Comparison of ENCODE assay signal across 16 cellular contexts in genomic region chr6:134521116-134521501, GRCh38.
DNase-seq lines count a peak whose midpoint lies in the region; ATAC-seq and TF ChIP-seq lines count a peak whose summit lies in the region.
"Had no signal": no experiment of that assay in that cellular context is flagged by ENCODE, and none has a peak within 500 bp of the region (broad histone marks: within the 10 kb centered on the region; RNA-seq: fewer than 3 reads in every experiment).

No MANE protein-coding gene starts in this region.

- DNase-seq in SK-N-SH (no peak), LNCaP clone FGC (ENCODE audit: low read depth) (peak; percentile 13), breast epithelium (ENCODE audit: low spot score in 2 of 2) (no peak), LoVo (ENCODE audit: low spot score) (no peak), NCI-H1694 treated with DMSO at 0.1 percent for 48 hours (lab: John Stamatoyannopoulos, UW) (no peak)
- DNase-seq in activated naive CD4-positive, alpha-beta T cell treated with Interleukin-2 at 50 U/mL for 16 hours: no peak
- DNase-seq: ACHN; activated CD4-positive, alpha-beta memory T cell treated with anti-CD3 and anti-CD28 coated beads, Interleukin-2, amount 10 ng/mL, durations not matched to agents 7 days and 5 days; activated gamma-delta T cell; H9; NCI-H1417 treated with DMSO at 0.1 percent for 48 hours; NCI-H748 treated with DMSO at 0.1 percent for 48 hours; stimulated activated naive B cell treated with anti-CD40 and anti-IgM and Interleukin-4, amounts not matched to agents 10 μg/mL and 1 μg/mL and 100 μg/mL, for 72 hours had no signal

- H3K9me2 ChIP-seq in SK-N-SH: no peaks in the 10 kb centered on the region

- CTCF ChIA-PET in SK-N-SH (lab: Yijun Ruan, JAX): interaction anchor here (1.2 kb wide), 1 partner anchor 27 kb away, joined by 3 read pairs; no protein-coding TSS in a partner anchor

- TF ChIP-seq CTCF in SK-N-SH (IDR thresholded peaks at IDR 0.05) (no peak), LNCaP clone FGC (IDR thresholded peaks at IDR 0.05; ENCODE audit: control insufficient read depth, extremely low read depth, insufficient read depth) (no peak), breast epithelium (IDR thresholded peaks at IDR 0.05) (no peak), parathyroid adenoma (IDR thresholded peaks at IDR 0.05) (no peak)

- WGBS in SK-N-SH (ENCODE audit: low lambda C conversion rate): 90% methylated on average over 3 of the region's 3 CpGs

- no peak for ATAC-seq in SK-N-SH treated with all-trans-retinoic acid at 6 μM for 48 hours
- ATAC-seq: stimulated activated naive B cell treated with anti-CD40 and anti-IgM and Interleukin-4, amounts not matched to agents 10 μg/mL and 1 μg/mL and 100 μg/mL, for 72 hours had no signal

- no peaks in the 10 kb centered on the region for H3K79me2 ChIP-seq in SK-N-SH (ENCODE audit: insufficient read depth)
- H3K79me2 ChIP-seq in parathyroid adenoma: no peaks in the 10 kb centered on the region

- H4K20me1 ChIP-seq in SK-N-SH (ENCODE audit: insufficient read depth): no peaks in the 10 kb centered on the region

- H3K4me1 ChIP-seq in SK-N-SH (ENCODE audit: control insufficient read depth in 1 of 2, insufficient read depth in 2 of 2, low read depth in 1 of 2, low read length in 1 of 2): peaks cover 14 to 37% of the 10 kb centered on the region in 2 experiments; a peak in 3 of 4 replicates
- H3K4me1 ChIP-seq in breast epithelium: no peaks in the 10 kb centered on the region
- peaks cover 85% of the 10 kb centered on the region for H3K4me1 ChIP-seq in parathyroid adenoma

- H2AFZ ChIP-seq in SK-N-SH (ENCODE audit: low read depth) (peak overlapping the region; percentile 77; the same call in 1 of the 2 replicates), parathyroid adenoma (peak overlapping the region; percentile 68)

- H3K4me3 ChIP-seq in SK-N-SH (ENCODE audit: low read depth in 2 of 2, low read length in 1 of 2) (no peak overlapping the region), LNCaP clone FGC (ENCODE audit: low read depth, low read length) (no peak overlapping the region), breast epithelium (peak overlapping the region in 2 of 3 donors; percentile 5 to 43), parathyroid adenoma (ENCODE audit: low read depth, low read length) (peak overlapping the region; percentile 36)

- intact Hi-C loops in breast epithelium (cut with DNase I; ENCODE audit: low total_unique reads): no loop called here

- no peak for TF ChIP-seq EP300 in SK-N-SH (IDR thresholded peaks at IDR 0.05; ENCODE audit: borderline replicate concordance in 1 of 2, low read depth in 1 of 2, low read length in 1 of 2)

- TF ChIP-seq POLR2A in breast epithelium (IDR thresholded peaks at IDR 0.05): no peak

- no peak overlapping the region for H3K4me2 ChIP-seq in SK-N-SH
- peak overlapping the region; percentile 52 for H3K4me2 ChIP-seq in parathyroid adenoma (ENCODE audit: low read length)

- TF ChIP-seq RAD21 in SK-N-SH (IDR thresholded peaks at IDR 0.05; ENCODE audit: low read length): no peak

- no peaks in the 10 kb centered on the region for H3K36me3 ChIP-seq in SK-N-SH (replicated peaks in 1 of 2; ENCODE audit: control insufficient read depth in 1 of 2, insufficient read depth in 2 of 2, low read length in 1 of 2)
- H3K36me3 ChIP-seq in breast epithelium: no peaks in the 10 kb centered on the region
- H3K36me3 ChIP-seq in parathyroid adenoma (ENCODE audit: control insufficient read depth, insufficient read depth, low read length): no peaks in the 10 kb centered on the region
- H3K36me3 ChIP-seq: neutrophil had no signal

- H3F3A ChIP-seq in SK-N-SH (replicated peaks; ENCODE audit: insufficient read depth): peaks cover 19% of the 10 kb centered on the region

- H3K27me3 ChIP-seq in SK-N-SH (ENCODE audit: insufficient read depth) (no peaks in the 10 kb centered on the region), breast epithelium (no peaks in the 10 kb centered on the region), parathyroid adenoma (ENCODE audit: control insufficient read depth, insufficient read depth, low read length) (no peaks in the 10 kb centered on the region)
- H3K27me3 ChIP-seq: neutrophil had no signal

- POLR2A ChIA-PET in SK-N-SH (lab: Yijun Ruan, JAX): no interaction called here

- H3K9ac ChIP-seq in SK-N-SH: no peak overlapping the region
- peak overlapping the region; percentile 24 for H3K9ac ChIP-seq in parathyroid adenoma

- no peaks in the 10 kb centered on the region for H3K9me3 ChIP-seq in SK-N-SH
- no peaks in the 10 kb centered on the region for H3K9me3 ChIP-seq in breast epithelium
- H3K9me3 ChIP-seq in parathyroid adenoma (ENCODE audit: control insufficient read depth, low read length): no peaks in the 10 kb centered on the region
- H3K9me3 ChIP-seq: neutrophil had no signal

- no peak overlapping the region for H3K27ac ChIP-seq in SK-N-SH (ENCODE audit: low read depth in 2 of 2, low read length in 1 of 2)
- H3K27ac ChIP-seq in breast epithelium: peak overlapping the region; percentile 42 to 52
- peak overlapping the region; percentile 97 for H3K27ac ChIP-seq in parathyroid adenoma
- H3K27ac ChIP-seq: neutrophil had no signal

TF ChIP-seq in SK-N-SH, 30 proteins besides CTCF, POLR2A, EP300 and RAD21:
- TF ChIP-seq FOSL2 (IDR thresholded peaks at IDR 0.05; ENCODE audit: borderline replicate concordance, low read depth): no peak
- TF ChIP-seq MXI1 (IDR thresholded peaks at IDR 0.05; ENCODE audit: low read depth, low read length): no peak
- no peak for TF ChIP-seq USF2 (IDR thresholded peaks at IDR 0.05; ENCODE audit: borderline replicate concordance, low read depth, low read length)
- no peak for TF ChIP-seq NRF1 (IDR thresholded peaks at IDR 0.05; ENCODE audit: low read depth, low read length)
- no peak for TF ChIP-seq CHD2 (IDR thresholded peaks at IDR 0.05; ENCODE audit: low read length, partially characterized antibody)
TF ChIP-seq in SK-N-SH: peak in this region for 0.

TF ChIP-seq in SK-N-SH treated with all-trans-retinoic acid at 6 μM for 48 hours, 23 proteins besides CTCF, POLR2A, EP300 and RAD21:
- no peak for TF ChIP-seq ZNF565 (CRISPR knock-in tag; conservative IDR thresholded peaks at IDR 0.05; ENCODE audit: low read depth)
- no peak for TF ChIP-seq ZFP30 (CRISPR knock-in tag; IDR thresholded peaks at IDR 0.05)
- no peak for TF ChIP-seq ZFP3 (CRISPR knock-in tag; IDR thresholded peaks at IDR 0.05)
- TF ChIP-seq ZNF8 (CRISPR knock-in tag; IDR thresholded peaks at IDR 0.05): no peak
- TF ChIP-seq TOX (CRISPR knock-in tag; IDR thresholded peaks at IDR 0.05; ENCODE audit: borderline replicate concordance): no peak
- no peak for TF ChIP-seq GLIS3 (CRISPR knock-in tag; IDR thresholded peaks at IDR 0.05)
TF ChIP-seq in SK-N-SH treated with all-trans-retinoic acid at 6 μM for 48 hours: peak in this region for 0.

Comparison
In these comparisons a context has a peak if more than half of its experiments do, and no peak if none do; other contexts are left out.
1. H3K27ac ChIP-seq: peak in breast epithelium (2 of 2) and parathyroid adenoma (single experiment); none in SK-N-SH (0 of 2).
2. H3K4me3 ChIP-seq: peak in breast epithelium (2 of 3) and parathyroid adenoma (single experiment); none in SK-N-SH (0 of 2) and LNCaP clone FGC (single experiment).